1 cellular context compared by ENCODE assay signal in the genomic region with DNA sequence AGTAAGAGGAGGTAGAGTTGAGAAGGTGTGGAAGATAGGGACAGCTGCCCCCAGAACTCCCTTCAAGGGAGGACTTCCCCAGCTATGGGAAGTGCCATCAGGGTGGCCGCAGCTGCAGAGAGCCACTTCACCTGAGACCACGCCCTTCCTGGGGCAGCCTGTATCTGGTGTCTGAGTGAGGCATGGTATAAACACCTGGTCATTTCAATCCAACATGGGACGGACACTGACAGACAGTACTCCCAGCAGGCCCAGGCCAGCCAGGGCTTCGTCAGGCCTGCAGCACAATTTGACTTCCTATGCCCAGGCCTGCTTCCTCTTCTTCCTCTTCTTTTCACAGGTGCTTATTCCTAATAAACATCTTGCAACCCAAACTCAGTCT.
TF ChIP-seq lines count a peak whose summit lies in the region.

No MANE protein-coding gene starts in this region.

TF ChIP-seq in HepG2, 621 proteins besides CTCF, POLR2A, EP300 and RAD21 (continues in another document):
- TF ChIP-seq ZBTB4 (CRISPR knock-in tag; IDR thresholded peaks at IDR 0.05; ENCODE audit: borderline replicate concordance) (0 out of 2 replicates have a peak, but pooled peaks have one; percentile 4), SCMH1 (CRISPR knock-in tag; IDR thresholded peaks at IDR 0.05; ENCODE audit: borderline replicate concordance) (no peak), DR1 (CRISPR knock-in tag; IDR thresholded peaks at IDR 0.05) (no peak), ATRX (CRISPR knock-in tag; IDR thresholded peaks at IDR 0.05; ENCODE audit: borderline replicate concordance) (no peak), CREM (IDR thresholded peaks at IDR 0.05) (no peak), CREM (CRISPR knock-in tag; IDR thresholded peaks at IDR 0.05) (no peak), ZSCAN22 (CRISPR knock-in tag; IDR thresholded peaks at IDR 0.05) (no peak), ZNF263 (CRISPR knock-in tag; IDR thresholded peaks at IDR 0.05) (peak; percentile 44; the same call in 1 of the 2 replicates), FOXO1 (CRISPR knock-in tag; IDR thresholded peaks at IDR 0.05) (no peak), MAFG (CRISPR knock-in tag; IDR thresholded peaks at IDR 0.05) (no peak), SP1 (IDR thresholded peaks at IDR 0.05) (no peak), SP1 (CRISPR knock-in tag; IDR thresholded peaks at IDR 0.05) (0 out of 2 replicates have a peak, but pooled peaks have one; percentile 4), XBP1 (CRISPR knock-in tag; IDR thresholded peaks at IDR 0.05) (peak; percentile 36; the same call in 1 of the 2 replicates), ZNF75D (CRISPR knock-in tag; IDR thresholded peaks at IDR 0.05; ENCODE audit: borderline replicate concordance) (no peak), ZNF577 (CRISPR knock-in tag; IDR thresholded peaks at IDR 0.05; ENCODE audit: borderline replicate concordance, low read depth) (no peak), ZNF124 (CRISPR knock-in tag; IDR thresholded peaks at IDR 0.05) (0 out of 2 replicates have a peak, but pooled peaks have one; percentile 26), KLF12 (CRISPR knock-in tag; IDR thresholded peaks at IDR 0.05; ENCODE audit: borderline replicate concordance) (peak; percentile 31; the same call in 1 of the 2 replicates), TAF1 (CRISPR knock-in tag; IDR thresholded peaks at IDR 0.05) (0 out of 2 replicates have a peak, but pooled peaks have one; percentile 3), ATF6 (CRISPR knock-in tag; conservative IDR thresholded peaks at IDR 0.05) (no peak), FLYWCH1 (CRISPR knock-in tag; IDR thresholded peaks at IDR 0.05) (0 out of 2 replicates have a peak, but pooled peaks have one; percentile 35), ZSCAN31 (CRISPR knock-in tag; IDR thresholded peaks at IDR 0.05; ENCODE audit: low read depth) (0 out of 2 replicates have a peak, but pooled peaks have one; percentile 4), GPN1 (CRISPR knock-in tag; IDR thresholded peaks at IDR 0.05; ENCODE audit: borderline replicate concordance) (no peak), PRMT3 (CRISPR knock-in tag; IDR thresholded peaks at IDR 0.05; ENCODE audit: borderline replicate concordance, low read depth) (no peak), ZNF790 (CRISPR knock-in tag; IDR thresholded peaks at IDR 0.05; ENCODE audit: borderline replicate concordance) (no peak), HOXA7 (CRISPR knock-in tag; IDR thresholded peaks at IDR 0.05) (no peak), ZFY (CRISPR knock-in tag; IDR thresholded peaks at IDR 0.05) (no peak), HOXD1 (CRISPR knock-in tag; IDR thresholded peaks at IDR 0.05) (0 out of 2 replicates have a peak, but pooled peaks have one; percentile 47), MYNN (CRISPR knock-in tag; IDR thresholded peaks at IDR 0.05; ENCODE audit: low read depth) (no peak), FOXM1 (CRISPR knock-in tag; IDR thresholded peaks at IDR 0.05) (0 out of 2 replicates have a peak, but pooled peaks have one; percentile 24), ZNF720 (CRISPR knock-in tag; IDR thresholded peaks at IDR 0.05) (no peak), MYC (CRISPR knock-in tag; IDR thresholded peaks at IDR 0.05; ENCODE audit: borderline replicate concordance) (no peak), BRCA1 (CRISPR knock-in tag; IDR thresholded peaks at IDR 0.05) (no peak), TOPORS (CRISPR knock-in tag; IDR thresholded peaks at IDR 0.05) (no peak)
- TF ChIP-seq, protein P1, sequence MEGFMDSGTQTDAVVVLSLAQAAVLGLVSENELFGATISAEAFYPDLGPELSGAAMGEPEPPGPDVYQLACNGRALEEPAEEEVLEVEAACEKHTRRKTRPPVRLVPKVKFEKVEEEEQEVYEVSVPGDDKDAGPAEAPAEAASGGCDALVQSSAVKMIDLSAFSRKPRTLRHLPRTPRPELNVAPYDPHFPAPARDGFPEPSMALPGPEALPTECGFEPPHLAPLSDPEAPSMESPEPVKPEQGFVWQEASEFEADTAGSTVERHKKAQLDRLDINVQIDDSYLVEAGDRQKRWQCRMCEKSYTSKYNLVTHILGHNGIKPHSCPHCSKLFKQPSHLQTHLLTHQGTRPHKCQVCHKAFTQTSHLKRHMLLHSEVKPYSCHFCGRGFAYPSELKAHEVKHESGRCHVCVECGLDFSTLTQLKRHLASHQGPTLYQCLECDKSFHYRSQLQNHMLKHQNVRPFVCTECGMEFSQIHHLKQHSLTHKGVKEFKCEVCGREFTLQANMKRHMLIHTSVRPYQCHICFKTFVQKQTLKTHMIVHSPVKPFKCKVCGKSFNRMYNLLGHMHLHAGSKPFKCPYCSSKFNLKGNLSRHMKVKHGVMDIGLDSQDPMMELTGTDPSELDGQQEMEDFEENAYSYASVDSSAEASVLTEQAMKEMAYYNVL (CRISPR knock-in tag; IDR thresholded peaks at IDR 0.05; ENCODE audit: borderline replicate concordance), result 0 out of 2 replicates have a peak, but pooled peaks have one; percentile 18
- TF ChIP-seq, protein P2, sequence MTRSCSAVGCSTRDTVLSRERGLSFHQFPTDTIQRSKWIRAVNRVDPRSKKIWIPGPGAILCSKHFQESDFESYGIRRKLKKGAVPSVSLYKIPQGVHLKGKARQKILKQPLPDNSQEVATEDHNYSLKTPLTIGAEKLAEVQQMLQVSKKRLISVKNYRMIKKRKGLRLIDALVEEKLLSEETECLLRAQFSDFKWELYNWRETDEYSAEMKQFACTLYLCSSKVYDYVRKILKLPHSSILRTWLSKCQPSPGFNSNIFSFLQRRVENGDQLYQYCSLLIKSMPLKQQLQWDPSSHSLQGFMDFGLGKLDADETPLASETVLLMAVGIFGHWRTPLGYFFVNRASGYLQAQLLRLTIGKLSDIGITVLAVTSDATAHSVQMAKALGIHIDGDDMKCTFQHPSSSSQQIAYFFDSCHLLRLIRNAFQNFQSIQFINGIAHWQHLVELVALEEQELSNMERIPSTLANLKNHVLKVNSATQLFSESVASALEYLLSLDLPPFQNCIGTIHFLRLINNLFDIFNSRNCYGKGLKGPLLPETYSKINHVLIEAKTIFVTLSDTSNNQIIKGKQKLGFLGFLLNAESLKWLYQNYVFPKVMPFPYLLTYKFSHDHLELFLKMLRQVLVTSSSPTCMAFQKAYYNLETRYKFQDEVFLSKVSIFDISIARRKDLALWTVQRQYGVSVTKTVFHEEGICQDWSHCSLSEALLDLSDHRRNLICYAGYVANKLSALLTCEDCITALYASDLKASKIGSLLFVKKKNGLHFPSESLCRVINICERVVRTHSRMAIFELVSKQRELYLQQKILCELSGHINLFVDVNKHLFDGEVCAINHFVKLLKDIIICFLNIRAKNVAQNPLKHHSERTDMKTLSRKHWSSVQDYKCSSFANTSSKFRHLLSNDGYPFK (CRISPR knock-in tag; IDR thresholded peaks at IDR 0.05; ENCODE audit: borderline replicate concordance), result 0 out of 2 replicates have a peak, but pooled peaks have one; percentile 21
- TF ChIP-seq, protein P3, sequence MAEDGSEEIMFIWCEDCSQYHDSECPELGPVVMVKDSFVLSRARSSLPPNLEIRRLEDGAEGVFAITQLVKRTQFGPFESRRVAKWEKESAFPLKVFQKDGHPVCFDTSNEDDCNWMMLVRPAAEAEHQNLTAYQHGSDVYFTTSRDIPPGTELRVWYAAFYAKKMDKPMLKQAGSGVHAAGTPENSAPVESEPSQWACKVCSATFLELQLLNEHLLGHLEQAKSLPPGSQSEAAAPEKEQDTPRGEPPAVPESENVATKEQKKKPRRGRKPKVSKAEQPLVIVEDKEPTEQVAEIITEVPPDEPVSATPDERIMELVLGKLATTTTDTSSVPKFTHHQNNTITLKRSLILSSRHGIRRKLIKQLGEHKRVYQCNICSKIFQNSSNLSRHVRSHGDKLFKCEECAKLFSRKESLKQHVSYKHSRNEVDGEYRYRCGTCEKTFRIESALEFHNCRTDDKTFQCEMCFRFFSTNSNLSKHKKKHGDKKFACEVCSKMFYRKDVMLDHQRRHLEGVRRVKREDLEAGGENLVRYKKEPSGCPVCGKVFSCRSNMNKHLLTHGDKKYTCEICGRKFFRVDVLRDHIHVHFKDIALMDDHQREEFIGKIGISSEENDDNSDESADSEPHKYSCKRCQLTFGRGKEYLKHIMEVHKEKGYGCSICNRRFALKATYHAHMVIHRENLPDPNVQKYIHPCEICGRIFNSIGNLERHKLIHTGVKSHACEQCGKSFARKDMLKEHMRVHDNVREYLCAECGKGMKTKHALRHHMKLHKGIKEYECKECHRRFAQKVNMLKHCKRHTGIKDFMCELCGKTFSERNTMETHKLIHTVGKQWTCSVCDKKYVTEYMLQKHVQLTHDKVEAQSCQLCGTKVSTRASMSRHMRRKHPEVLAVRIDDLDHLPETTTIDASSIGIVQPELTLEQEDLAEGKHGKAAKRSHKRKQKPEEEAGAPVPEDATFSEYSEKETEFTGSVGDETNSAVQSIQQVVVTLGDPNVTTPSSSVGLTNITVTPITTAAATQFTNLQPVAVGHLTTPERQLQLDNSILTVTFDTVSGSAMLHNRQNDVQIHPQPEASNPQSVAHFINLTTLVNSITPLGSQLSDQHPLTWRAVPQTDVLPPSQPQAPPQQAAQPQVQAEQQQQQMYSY (CRISPR knock-in tag; IDR thresholded peaks at IDR 0.05), result no peak
- TF ChIP-seq, protein P4, sequence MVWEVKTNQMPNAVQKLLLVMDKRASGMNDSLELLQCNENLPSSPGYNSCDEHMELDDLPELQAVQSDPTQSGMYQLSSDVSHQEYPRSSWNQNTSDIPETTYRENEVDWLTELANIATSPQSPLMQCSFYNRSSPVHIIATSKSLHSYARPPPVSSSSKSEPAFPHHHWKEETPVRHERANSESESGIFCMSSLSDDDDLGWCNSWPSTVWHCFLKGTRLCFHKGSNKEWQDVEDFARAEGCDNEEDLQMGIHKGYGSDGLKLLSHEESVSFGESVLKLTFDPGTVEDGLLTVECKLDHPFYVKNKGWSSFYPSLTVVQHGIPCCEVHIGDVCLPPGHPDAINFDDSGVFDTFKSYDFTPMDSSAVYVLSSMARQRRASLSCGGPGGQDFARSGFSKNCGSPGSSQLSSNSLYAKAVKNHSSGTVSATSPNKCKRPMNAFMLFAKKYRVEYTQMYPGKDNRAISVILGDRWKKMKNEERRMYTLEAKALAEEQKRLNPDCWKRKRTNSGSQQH (CRISPR knock-in tag; IDR thresholded peaks at IDR 0.05; ENCODE audit: low read depth), result no peak
- TF ChIP-seq, protein P5, sequence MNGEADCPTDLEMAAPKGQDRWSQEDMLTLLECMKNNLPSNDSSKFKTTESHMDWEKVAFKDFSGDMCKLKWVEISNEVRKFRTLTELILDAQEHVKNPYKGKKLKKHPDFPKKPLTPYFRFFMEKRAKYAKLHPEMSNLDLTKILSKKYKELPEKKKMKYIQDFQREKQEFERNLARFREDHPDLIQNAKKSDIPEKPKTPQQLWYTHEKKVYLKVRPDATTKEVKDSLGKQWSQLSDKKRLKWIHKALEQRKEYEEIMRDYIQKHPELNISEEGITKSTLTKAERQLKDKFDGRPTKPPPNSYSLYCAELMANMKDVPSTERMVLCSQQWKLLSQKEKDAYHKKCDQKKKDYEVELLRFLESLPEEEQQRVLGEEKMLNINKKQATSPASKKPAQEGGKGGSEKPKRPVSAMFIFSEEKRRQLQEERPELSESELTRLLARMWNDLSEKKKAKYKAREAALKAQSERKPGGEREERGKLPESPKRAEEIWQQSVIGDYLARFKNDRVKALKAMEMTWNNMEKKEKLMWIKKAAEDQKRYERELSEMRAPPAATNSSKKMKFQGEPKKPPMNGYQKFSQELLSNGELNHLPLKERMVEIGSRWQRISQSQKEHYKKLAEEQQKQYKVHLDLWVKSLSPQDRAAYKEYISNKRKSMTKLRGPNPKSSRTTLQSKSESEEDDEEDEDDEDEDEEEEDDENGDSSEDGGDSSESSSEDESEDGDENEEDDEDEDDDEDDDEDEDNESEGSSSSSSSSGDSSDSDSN (CRISPR knock-in tag; IDR thresholded peaks at IDR 0.05), result peak; percentile 58
